ENCODE assay signal across 16 cellular contexts in genomic region chr9:78112004-78112403, GRCh38.
DNase-seq lines count a peak whose midpoint lies in the region; ATAC-seq and TF ChIP-seq lines count a peak whose summit lies in the region.
"Had no signal": no experiment of that assay in that cellular context is flagged by ENCODE, and none has a peak within 500 bp of the region (broad histone marks: within the 10 kb centered on the region; RNA-seq: fewer than 3 reads in every experiment).

No MANE protein-coding gene starts in this region.

- no peaks in the 10 kb centered on the region for H3K9me3 ChIP-seq in Loucy (ENCODE audit: insufficient read depth, low read depth, low read length)

- H3K4me3 ChIP-seq in Loucy (ENCODE audit: low read length, poor library complexity, severe bottlenecking) (no peak overlapping the region), coronary artery (no peak overlapping the region)
- H3K4me3 ChIP-seq: BLaER1 treated with 17β-estradiol and CSF1 and Interleukin-3, amounts not matched to agents 10 nM and 100 nM had no signal

- H3K27ac ChIP-seq in coronary artery = no peak overlapping the region
- H3K27ac ChIP-seq: BLaER1 treated with 17β-estradiol and CSF1 and Interleukin-3, amounts not matched to agents 10 nM and 100 nM had no signal

- H4K20me1 ChIP-seq in Loucy (ENCODE audit: insufficient read depth, low read length, poor library complexity, severe bottlenecking) = no peaks in the 10 kb centered on the region
- H4K20me1 ChIP-seq: BLaER1 treated with 17β-estradiol and CSF1 and Interleukin-3, amounts not matched to agents 10 nM and 100 nM had no signal

- peak overlapping the region; percentile 18 for H3K4me2 ChIP-seq in Loucy (ENCODE audit: low read depth, low read length, poor library complexity, severe bottlenecking)
- H3K4me2 ChIP-seq: BLaER1 treated with 17β-estradiol and CSF1 and Interleukin-3, amounts not matched to agents 10 nM and 100 nM had no signal

- peak overlapping the region; percentile 5 for H3K27ac Mint-ChIP-seq in T-helper 2 cell treated with Interferon-gamma antibody and Interleukin-4, amounts not matched to agents 5 μg/mL and 100 μg/mL, for 36 hours
- peak overlapping the region in 1 of 2 donors; percentile 5 for H3K27ac Mint-ChIP-seq in natural killer cell treated with Interleukin-12 subunit alpha and Interleukin-12 subunit beta and Interleukin-15 and Interleukin-18, amount 100 ng/mL, for 72 hours
- H3K27ac Mint-ChIP-seq: CD4-positive, alpha-beta T cell had no signal

- no peaks in the 10 kb centered on the region for H3K9me2 ChIP-seq in Loucy (replicated peaks; ENCODE audit: low read depth, low read length)

- H3F3A ChIP-seq in Loucy (ENCODE audit: low read depth) = no peaks in the 10 kb centered on the region

- no peaks in the 10 kb centered on the region for H3K27me3 Mint-ChIP-seq in T-helper 2 cell treated with Interferon-gamma antibody and Interleukin-4, amounts not matched to agents 5 μg/mL and 100 μg/mL, for 36 hours (ENCODE audit: low read depth)
- H3K27me3 Mint-ChIP-seq in natural killer cell treated with Interleukin-12 subunit alpha and Interleukin-12 subunit beta and Interleukin-15 and Interleukin-18, amount 100 ng/mL, for 72 hours = no peaks in the 10 kb centered on the region
- H3K27me3 Mint-ChIP-seq: CD4-positive, alpha-beta T cell had no signal

- no peaks in the 10 kb centered on the region for H3K36me3 ChIP-seq in Loucy (ENCODE audit: insufficient read depth, low read length)
- H3K36me3 ChIP-seq: BLaER1 treated with 17β-estradiol and CSF1 and Interleukin-3, amounts not matched to agents 10 nM and 100 nM had no signal

- H3K4me3 Mint-ChIP-seq in T-helper 2 cell treated with Interferon-gamma antibody and Interleukin-4, amounts not matched to agents 5 μg/mL and 100 μg/mL, for 36 hours = peak overlapping the region; percentile 3
- H3K4me3 Mint-ChIP-seq in natural killer cell treated with Interleukin-12 subunit alpha and Interleukin-12 subunit beta and Interleukin-15 and Interleukin-18, amount 100 ng/mL, for 72 hours = peak overlapping the region; percentile 30
- H3K4me3 Mint-ChIP-seq: CD4-positive, alpha-beta T cell; IgD-negative memory B cell had no signal

- no peaks in the 10 kb centered on the region for H3K27me3 ChIP-seq in Loucy (ENCODE audit: insufficient read depth, low read length, poor library complexity, severe bottlenecking)
- H3K27me3 ChIP-seq: BLaER1 treated with 17β-estradiol and CSF1 and Interleukin-3, amounts not matched to agents 10 nM and 100 nM had no signal

- peak in 1 of 2 donors; percentile 41 for ATAC-seq in natural killer cell treated with Interleukin-12 subunit alpha and Interleukin-12 subunit beta and Interleukin-15 and Interleukin-18, amount 100 ng/mL, for 72 hours
- no peak for ATAC-seq in GM18511 (IDR thresholded peaks at IDR 0.05; ENCODE audit: unreplicated experiment)

- no peak for TF ChIP-seq CTCF in Loucy (conservative IDR thresholded peaks at IDR 0.05; ENCODE audit: low read length)
- no peak for TF ChIP-seq CTCF in coronary artery (IDR thresholded peaks at IDR 0.05)

- DNase-seq in SIG-M5 treated with dmso at 0.1 percent for 504 hours (lab: John Stamatoyannopoulos, UW; ENCODE audit: unreplicated experiment) = peak; percentile 3
- DNase-seq in SIG-M5 (lab: John Stamatoyannopoulos, UW) = no peak
- DNase-seq in T-helper 2 cell treated with Interferon-gamma antibody and Interleukin-4, amounts not matched to agents 5 μg/mL and 100 μg/mL, for 36 hours (ENCODE audit: low spot score) = no peak
- DNase-seq in natural killer cell treated with Interleukin-12 subunit alpha and Interleukin-12 subunit beta and Interleukin-15 and Interleukin-18, amount 100 ng/mL, for 72 hours (ENCODE audit: low spot score) = no peak
- no peak for DNase-seq in coronary artery (ENCODE audit: low spot score)
- DNase-seq in NCI-H345 treated with DMSO at 0.1 percent for 48 hours (lab: John Stamatoyannopoulos, UW; ENCODE audit: unreplicated experiment) = no peak
- DNase-seq: 8988T; ACHN; Calu3; CD4-positive, alpha-beta T cell; DMS 273 treated with DMSO at 0.1 percent for 48 hours; DMS79 had no signal

- peaks cover 26% of the 10 kb centered on the region for H3K4me1 ChIP-seq in Loucy (ENCODE audit: insufficient read depth, low read length, poor library complexity, severe bottlenecking)

- no peak overlapping the region for H2AFZ ChIP-seq in Loucy (ENCODE audit: low read length)

- peaks cover 21% of the 10 kb centered on the region for H3K36me3 Mint-ChIP-seq in T-helper 2 cell treated with Interferon-gamma antibody and Interleukin-4, amounts not matched to agents 5 μg/mL and 100 μg/mL, for 36 hours (ENCODE audit: low read depth)
- H3K36me3 Mint-ChIP-seq in natural killer cell treated with Interleukin-12 subunit alpha and Interleukin-12 subunit beta and Interleukin-15 and Interleukin-18, amount 100 ng/mL, for 72 hours = peaks cover 17% of the 10 kb centered on the region
- H3K36me3 Mint-ChIP-seq: IgD-negative memory B cell had no signal

- peaks cover 38% of the 10 kb centered on the region for H3K4me1 Mint-ChIP-seq in T-helper 2 cell treated with Interferon-gamma antibody and Interleukin-4, amounts not matched to agents 5 μg/mL and 100 μg/mL, for 36 hours (ENCODE audit: low read depth)
- peaks cover 25 to 29% of the 10 kb centered on the region in 2 donors for H3K4me1 Mint-ChIP-seq in natural killer cell treated with Interleukin-12 subunit alpha and Interleukin-12 subunit beta and Interleukin-15 and Interleukin-18, amount 100 ng/mL, for 72 hours (ENCODE audit: low read depth in 2 of 2)

- H3K79me2 ChIP-seq in Loucy (ENCODE audit: insufficient read depth, low read length) = no peaks in the 10 kb centered on the region

- no peak overlapping the region for H3K9ac ChIP-seq in Loucy (ENCODE audit: low read depth, low read length, poor library complexity, severe bottlenecking)
- H3K9ac ChIP-seq: BLaER1 treated with 17β-estradiol and CSF1 and Interleukin-3, amounts not matched to agents 10 nM and 100 nM had no signal

- peaks cover 36% of the 10 kb centered on the region for H3K9me3 Mint-ChIP-seq in T-helper 2 cell treated with Interferon-gamma antibody and Interleukin-4, amounts not matched to agents 5 μg/mL and 100 μg/mL, for 36 hours
- H3K9me3 Mint-ChIP-seq in natural killer cell treated with Interleukin-12 subunit alpha and Interleukin-12 subunit beta and Interleukin-15 and Interleukin-18, amount 100 ng/mL, for 72 hours = peaks cover 8% of the 10 kb centered on the region
